Comparison of ENCODE assay signal across 19 cellular contexts in genomic region chr19:17137417-17137816, GRCh38.
A peak's percentile ranks its signal among the peaks of the same experiment; 100 is the strongest.
DNase-seq lines count a peak whose midpoint lies in the region; ATAC-seq and TF ChIP-seq lines count a peak whose summit lies in the region.
"Had no signal": no experiment of that assay in that cellular context is flagged by ENCODE, and none has a peak within 500 bp of the region (broad histone marks: within the 10 kb centered on the region; RNA-seq: fewer than 3 reads in every experiment).

No MANE protein-coding gene starts in this region.

- TF ChIP-seq CTCF in heart right ventricle (IDR thresholded peaks at IDR 0.05) (no peak), transverse colon (IDR thresholded peaks at IDR 0.05) (no peak)

- H3K36me3 Mint-ChIP-seq in naive B cell: no peaks in the 10 kb centered on the region

- peak; percentile 27 to 46 for DNase-seq in heart right ventricle
- DNase-seq in left ventricle myocardium superior: no peak
- DNase-seq in dermis blood vessel endothelial cell: peak; percentile 37
- DNase-seq in naive B cell: no peak
- peak; percentile 23 for DNase-seq in transverse colon
- DNase-seq in activated CD8-positive, alpha-beta memory T cell treated with anti-CD3 and anti-CD28 coated beads for 24 hours: no peak
- DNase-seq: activated CD4-positive, alpha-beta memory T cell treated with anti-CD3 and anti-CD28 coated beads, Interleukin-2, amount 10 ng/mL, durations not matched to agents 7 days and 5 days; activated naive CD8-positive, alpha-beta T cell treated with anti-CD3 and anti-CD28 coated beads, Interleukin-2, amount 50 U/mL, for 24 hours; NCI-H1436; NCI-H2171 treated with DMSO at 0.1 percent for 48 hours; SW 1271 had no signal

- no peak for ATAC-seq in heart right ventricle
- ATAC-seq in left ventricle myocardium superior: no peak
- no peak for ATAC-seq in naive B cell (ENCODE audit: low read depth in 2 of 2)
- ATAC-seq in GM21717 (IDR thresholded peaks at IDR 0.05; ENCODE audit: unreplicated experiment): no peak
- ATAC-seq in GM18861 (IDR thresholded peaks at IDR 0.05; ENCODE audit: unreplicated experiment): no peak
- ATAC-seq: A549; activated naive CD8-positive, alpha-beta T cell treated with anti-CD3 and anti-CD28 coated beads, Interleukin-2, amount 50 U/mL, for 24 hours; HCT116; stimulated activated memory B cell treated with anti-CD40 and anti-IgM and Interleukin-4, amounts not matched to agents 10 μg/mL and 1 μg/mL and 100 μg/mL, for 72 hours had no signal

- peaks cover 40 to 62% (median 55%) of the 10 kb centered on the region in 3 donors for H3K4me1 Mint-ChIP-seq in naive B cell

- peak overlapping the region; percentile 65 to 96 (median 90) for H3K27ac Mint-ChIP-seq in naive B cell
- H3K27ac Mint-ChIP-seq: activated CD4-positive, alpha-beta memory T cell treated with anti-CD3 and anti-CD28 coated beads, Interleukin-2, amount 10 ng/mL, durations not matched to agents 7 days and 5 days; activated naive CD8-positive, alpha-beta T cell treated with anti-CD3 and anti-CD28 coated beads, Interleukin-2, amount 50 U/mL, for 24 hours; activated T-helper 1 cell treated with anti-CD3 and anti-CD28 coated beads, Interleukin-12 subunit alpha, Interleukin-12 subunit beta, Interleukin-2, Interleukin-4 antibody, amounts not matched to agents 30 ng/mL and 10 ng/mL and 1 ng/mL, durations not matched to agents 14 hours and 24 hours and 36 hours had no signal

- in situ Hi-C loops in transverse colon (cut with MboI; ENCODE audit: low pct_ligation_motif_present in 1 of 4, low pct_unique_long_range_greater_than_20kb in 1 of 4, low sequenced_read_pairs in 3 of 4): no loop called here

- peak overlapping the region in 5 of 8 donors; percentile 19 to 61 (median 52) for H3K4me3 Mint-ChIP-seq in naive B cell
- H3K4me3 Mint-ChIP-seq: activated CD4-positive, alpha-beta memory T cell treated with anti-CD3 and anti-CD28 coated beads, Interleukin-2, amount 10 ng/mL, durations not matched to agents 7 days and 5 days; activated naive CD8-positive, alpha-beta T cell treated with anti-CD3 and anti-CD28 coated beads, Interleukin-2, amount 50 U/mL, for 24 hours; activated T-helper 1 cell treated with anti-CD3 and anti-CD28 coated beads, Interleukin-12 subunit alpha, Interleukin-12 subunit beta, Interleukin-2, Interleukin-4 antibody, amounts not matched to agents 30 ng/mL and 10 ng/mL and 1 ng/mL, durations not matched to agents 14 hours and 24 hours and 36 hours; stimulated activated memory B cell treated with anti-CD40 and anti-IgM and Interleukin-4, amounts not matched to agents 10 μg/mL and 1 μg/mL and 100 μg/mL, for 72 hours had no signal

- H3K27ac ChIP-seq in heart right ventricle (peak overlapping the region in 9 of 10 donors; percentile 54 to 99 (median 91)), transverse colon (peak overlapping the region in 2 of 4 donors; percentile 4 to 17)
- H3K27ac ChIP-seq: VCaP had no signal

- H3K9me3 Mint-ChIP-seq in naive B cell: peaks cover 0 to 2% (median 0%) of the 10 kb centered on the region in 7 donors
- H3K9me3 Mint-ChIP-seq: activated CD4-positive, alpha-beta memory T cell treated with anti-CD3 and anti-CD28 coated beads, Interleukin-2, amount 10 ng/mL, durations not matched to agents 7 days and 5 days; activated naive CD8-positive, alpha-beta T cell treated with anti-CD3 and anti-CD28 coated beads, Interleukin-2, amount 50 U/mL, for 24 hours; activated T-helper 1 cell treated with anti-CD3 and anti-CD28 coated beads, Interleukin-12 subunit alpha, Interleukin-12 subunit beta, Interleukin-2, Interleukin-4 antibody, amounts not matched to agents 30 ng/mL and 10 ng/mL and 1 ng/mL, durations not matched to agents 14 hours and 24 hours and 36 hours; stimulated activated memory B cell treated with anti-CD40 and anti-IgM and Interleukin-4, amounts not matched to agents 10 μg/mL and 1 μg/mL and 100 μg/mL, for 72 hours had no signal

- H3K36me3 ChIP-seq in heart right ventricle: peaks cover 0 to 15% (median 0%) of the 10 kb centered on the region in 9 donors
- peaks cover 0 to under 1% (median 0%) of the 10 kb centered on the region in 4 donors for H3K36me3 ChIP-seq in transverse colon
- H3K36me3 ChIP-seq: prostate gland had no signal

- H3K4me3 ChIP-seq in heart right ventricle: no peak overlapping the region
- H3K4me3 ChIP-seq in transverse colon: no peak overlapping the region
- H3K4me3 ChIP-seq: A549, prostate gland had no signal

- H3K27me3 Mint-ChIP-seq in naive B cell: no peaks in the 10 kb centered on the region
- H3K27me3 Mint-ChIP-seq: activated CD4-positive, alpha-beta memory T cell treated with anti-CD3 and anti-CD28 coated beads, Interleukin-2, amount 10 ng/mL, durations not matched to agents 7 days and 5 days; activated naive CD8-positive, alpha-beta T cell treated with anti-CD3 and anti-CD28 coated beads, Interleukin-2, amount 50 U/mL, for 24 hours; stimulated activated memory B cell treated with anti-CD40 and anti-IgM and Interleukin-4, amounts not matched to agents 10 μg/mL and 1 μg/mL and 100 μg/mL, for 72 hours had no signal

- intact Hi-C loops in heart right ventricle (cut with DNase I) (loop anchor here in 4 of 10 donors (5.0 to 10.0 kb wide), 3 partner anchors 40 to 60 kb away; partner anchors contain the start of genes HAUS8 (in 2 of the 4) and MYO9B (in 2 of the 4)), left ventricle myocardium superior (cut with micrococcal nuclease) (no loop called here), transverse colon (cut with DNase I; ENCODE audit: low total_unique reads) (loop anchor here (10.0 kb wide), 1 partner anchor 63 kb away; the partner anchor contains the start of genes HAUS8 and MYO9B)

- H3K4me1 ChIP-seq in heart right ventricle (peaks cover 15 to 53% (median 43%) of the 10 kb centered on the region in 9 donors), transverse colon (peaks cover 9 to 22% (median 12%) of the 10 kb centered on the region in 4 donors)

- 63 to 67% methylated on average over 10 of the region's 10 CpGs for WGBS in heart right ventricle, 2 donors
- 93 to 100% methylated on average over 3 to 10 of the region's 10 CpGs for WGBS in transverse colon (ENCODE audit: low coverage in 1 of 2), 2 donors

- H3K27me3 ChIP-seq in heart right ventricle (no peaks in the 10 kb centered on the region), transverse colon (no peaks in the 10 kb centered on the region)

- no peaks in the 10 kb centered on the region for H3K9me3 ChIP-seq in heart right ventricle
- H3K9me3 ChIP-seq in transverse colon: no peaks in the 10 kb centered on the region
- H3K9me3 ChIP-seq: A549, prostate gland had no signal

- no peak for TF ChIP-seq POLR2A in transverse colon (IDR thresholded peaks at IDR 0.05)

- no peak for TF ChIP-seq EP300 in transverse colon (IDR thresholded peaks at IDR 0.05; ENCODE audit: low read depth)

Comparison
In these comparisons a context has a peak if more than half of its experiments do, and no peak if none do; other contexts are left out.
1. DNase-seq: peak in heart right ventricle (2 of 2), dermis blood vessel endothelial cell (single experiment) and transverse colon (single experiment); none in left ventricle myocardium superior (single experiment), naive B cell (single experiment) and activated CD8-positive, alpha-beta memory T cell treated with anti-CD3 and anti-CD28 coated beads for 24 hours (single experiment).